Comparison of ENCODE assay signal across 19 cellular contexts in the genomic region with DNA sequence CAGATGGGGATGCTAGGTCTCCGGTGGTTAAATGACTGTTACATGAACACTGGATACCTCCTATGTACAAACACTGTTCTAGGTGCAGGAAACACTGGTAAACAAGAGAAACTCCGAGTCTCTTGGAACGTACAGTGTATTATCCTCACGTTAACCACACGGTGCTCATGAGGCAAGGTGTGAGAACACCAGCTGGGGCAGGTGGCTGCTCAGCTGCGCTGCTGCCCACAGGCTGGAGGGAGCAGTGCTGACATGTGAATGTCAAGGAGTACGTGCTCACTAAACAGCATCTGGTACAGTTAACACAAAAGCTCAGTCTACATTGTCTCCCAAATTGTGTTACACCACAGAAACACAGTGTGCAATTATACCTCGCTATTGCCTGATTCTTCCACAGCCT.
DNase-seq lines count a peak whose midpoint lies in the region; ATAC-seq and TF ChIP-seq lines count a peak whose summit lies in the region.
"Had no signal": no experiment of that assay in that cellular context is flagged by ENCODE, and none has a peak within 500 bp of the region (broad histone marks: within the 10 kb centered on the region; RNA-seq: fewer than 3 reads in every experiment).

No MANE protein-coding gene starts in this region.

- H3K27me3 ChIP-seq in RWPE2 (ENCODE audit: insufficient read depth, poor library complexity, severe bottlenecking), result no peaks in the 10 kb centered on the region
- no peaks in the 10 kb centered on the region for H3K27me3 ChIP-seq in dorsolateral prefrontal cortex
- H3K27me3 ChIP-seq: esophagus squamous epithelium, stomach had no signal

- TF ChIP-seq CTCF in RWPE2 (IDR thresholded peaks at IDR 0.05; ENCODE audit: poor library complexity, severe bottlenecking), result no peak
- TF ChIP-seq CTCF in dorsolateral prefrontal cortex (IDR thresholded peaks at IDR 0.05 in 54 of 56, conservative IDR thresholded peaks at IDR 0.05 in 2 of 56; ENCODE audit: low read depth in 1 of 56, partially characterized antibody in 56 of 56), result no peak

- H3K9me3 ChIP-seq in RWPE2 (ENCODE audit: severe bottlenecking), result no peaks in the 10 kb centered on the region
- H3K9me3 ChIP-seq: esophagus squamous epithelium, psoas muscle, stomach had no signal

- H3K4me3 ChIP-seq in RWPE2 (ENCODE audit: severe bottlenecking), result no peak overlapping the region
- no peak overlapping the region for H3K4me3 ChIP-seq in dorsolateral prefrontal cortex
- H3K4me3 ChIP-seq: esophagus squamous epithelium, K562, lung, PC-9, psoas muscle, stomach had no signal

- DNase-seq in NK-92 treated with Interleukin-12 subunit alpha and Interleukin-12 subunit beta, amount 100 ng/mL, for 24 hours (lab: John Stamatoyannopoulos, UW), result peak; percentile 77
- DNase-seq in NK-92 (lab: John Stamatoyannopoulos, UW; ENCODE audit: unreplicated experiment) (no peak), RWPE2 (ENCODE audit: low spot score) (peak; percentile 9), mesenteric fat pad (ENCODE audit: low spot score) (peak; percentile 76), NCI-H2029 (lab: John Stamatoyannopoulos, UW) (no peak), ureter (ENCODE audit: low spot score) (no peak), dorsolateral prefrontal cortex (no peak)
- DNase-seq: activated CD4-positive, alpha-beta T cell treated with anti-CD3 and anti-CD28 coated beads, Interleukin-2, amount 50 U/mL, for 1 hour; esophagus squamous epithelium; naive B cell; NCI-H1105; NCI-H446; PC-9; stomach had no signal

- H3K36me3 ChIP-seq in RWPE2 (ENCODE audit: low read depth), result no peaks in the 10 kb centered on the region
- H3K36me3 ChIP-seq: esophagus squamous epithelium, stomach had no signal

- no peaks in the 10 kb centered on the region for H3K4me1 ChIP-seq in RWPE2 (ENCODE audit: insufficient read depth, poor library complexity, severe bottlenecking)
- H3K4me1 ChIP-seq: esophagus squamous epithelium, psoas muscle, stomach had no signal

- ATAC-seq in GM18520 (IDR thresholded peaks at IDR 0.05; ENCODE audit: unreplicated experiment) (peak; percentile 56), RWPE2 (ENCODE audit: low read depth) (no peak)
- ATAC-seq: K562, psoas muscle, SK-N-SH treated with all-trans-retinoic acid at 6 μM for 48 hours had no signal

- intact Hi-C loops in dorsolateral prefrontal cortex (cut with DNase I), result no loop called here

- no peak overlapping the region for H3K27ac ChIP-seq in RWPE2 (ENCODE audit: poor library complexity, severe bottlenecking)
- no peak overlapping the region for H3K27ac ChIP-seq in dorsolateral prefrontal cortex
- H3K27ac ChIP-seq: esophagus squamous epithelium, PC-9, psoas muscle, stomach had no signal

Comparison
In these comparisons a context has a peak if more than half of its experiments do, and no peak if none do; other contexts are left out.
1. DNase-seq: peak in NK-92 treated with Interleukin-12 subunit alpha and Interleukin-12 subunit beta, amount 100 ng/mL, for 24 hours (single experiment), RWPE2 (single experiment) and mesenteric fat pad (single experiment); none in NK-92 (single experiment), NCI-H2029 (single experiment), ureter (single experiment) and dorsolateral prefrontal cortex (0 of 10).